ENCODE assay signal across 8 cellular contexts in the genomic region with DNA sequence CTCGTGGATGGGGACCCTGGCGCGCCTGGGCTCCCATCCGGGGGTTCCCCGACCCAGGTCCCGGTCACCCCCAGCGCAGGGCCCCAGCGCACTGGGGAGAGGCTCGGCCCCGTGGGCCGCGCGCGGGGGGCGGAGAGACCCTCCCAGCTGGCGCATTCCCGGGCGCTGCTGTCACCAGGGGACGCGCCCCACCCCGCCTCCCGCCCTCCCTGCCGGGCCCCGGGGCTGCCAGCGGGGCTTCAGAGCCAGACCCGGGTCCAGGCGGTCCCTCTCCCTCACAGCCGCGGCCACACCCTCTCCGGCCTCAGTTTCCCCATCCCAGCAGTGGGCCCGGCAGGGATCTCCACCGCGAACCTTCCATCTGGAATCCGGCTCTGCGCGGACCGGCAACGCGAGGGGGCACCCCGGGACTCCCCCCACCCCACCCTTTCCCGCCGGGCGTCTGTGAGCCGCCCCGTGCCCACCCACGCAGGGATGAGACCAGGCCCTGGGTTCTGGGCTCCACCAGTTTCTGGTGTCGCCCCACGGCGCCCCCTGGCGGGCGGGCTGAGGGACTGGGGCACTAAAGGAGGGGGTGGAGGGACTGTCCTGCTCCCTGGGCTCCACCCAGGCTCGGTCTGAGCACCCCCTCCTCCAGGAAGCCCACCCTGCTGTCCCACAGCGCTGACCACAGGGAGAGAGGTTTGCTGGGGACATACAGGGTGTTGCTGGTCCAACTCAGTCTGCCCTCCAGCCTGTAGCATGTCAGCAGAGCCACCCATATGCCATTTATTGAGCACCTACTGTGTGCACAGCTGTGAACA. TPM values are rescaled to one million over a fixed set of nuclear protein-coding genes. Genes with fewer than 3 reads are reported as not detected.
A peak's percentile ranks its signal among the peaks of the same experiment; 100 is the strongest.
DNase-seq lines count a peak whose midpoint lies in the region; ATAC-seq, FAIRE-seq and TF ChIP-seq lines count a peak whose summit lies in the region.

No MANE protein-coding gene starts in this region.

- H3K9me3 ChIP-seq in A549 = no peaks in the 10 kb centered on the region

- no peak for TF ChIP-seq EP300 in A549 (IDR thresholded peaks at IDR 0.05)

- no peaks in the 10 kb centered on the region for H3K36me3 ChIP-seq in kidney epithelial cell (ENCODE audit: control insufficient read depth, insufficient read depth, low read length)

- TF ChIP-seq CTCF in A549 (IDR thresholded peaks at IDR 0.05) (peak; percentile 70), astrocyte of the spinal cord (IDR thresholded peaks at IDR 0.05; ENCODE audit: low read depth, low read length) (peak; percentile 60), kidney epithelial cell (IDR thresholded peaks at IDR 0.05; ENCODE audit: insufficient read depth, low read length, poor library complexity, severe bottlenecking) (peak; percentile 85)

- in situ Hi-C loops in astrocyte of the spinal cord (cut with HindIII; ENCODE audit: low sequenced_read_pairs) = no loop called here

- H3K4me1 ChIP-seq in A549 = no peaks in the 10 kb centered on the region

- H3K4me2 ChIP-seq in A549 = peak overlapping the region; percentile 98

- FAIRE-seq in A549 (lab: Jason Lieb, UNC) = no peak

- TF ChIP-seq POLR2A in A549 (IDR thresholded peaks at IDR 0.05; ENCODE audit: low read length) = no peak

- H3K27me3 ChIP-seq in kidney epithelial cell (ENCODE audit: control insufficient read depth, insufficient read depth, low read length) = peaks cover 21% of the 10 kb centered on the region

- H3K4me3 ChIP-seq in A549 (peak overlapping the region; percentile 61), astrocyte of the spinal cord (ENCODE audit: low read depth, low read length) (peak overlapping the region; percentile 32), kidney epithelial cell (ENCODE audit: low read depth, low read length) (peak overlapping the region; percentile 45)

- POLR2A ChIA-PET in A549 (lab: Yijun Ruan, JAX) (interaction anchor here (0.6 kb wide), 1 partner anchor 60 kb away, joined by 3 read pairs; no protein-coding TSS in a partner anchor), HEK293T (lab: Yijun Ruan, JAX) (no interaction called here)

- ATAC-seq in A549 (peak; percentile 78 to 83), HG03354 (IDR thresholded peaks at IDR 0.05; ENCODE audit: poor library complexity, severe bottlenecking, unreplicated experiment) (no peak)

- CTCF ChIA-PET in A549 (lab: Yijun Ruan, JAX) = interaction anchor here (0.6 to 1.2 kb wide), 3 partner anchors 14 to 59 kb away, joined by 3 to 6 read pairs (median 3); no protein-coding TSS in a partner anchor
- CTCF ChIA-PET in HEK293T (lab: Yijun Ruan, JAX) = no interaction called here

- DNase-seq in A549 (ENCODE audit: low read depth in 1 of 2, low spot score in 1 of 2) = peak; percentile 39 to 59
- peak; percentile 83 for DNase-seq in HEK293T (ENCODE audit: extremely low spot score)
- peak; percentile 48 to 67 (median 55) for DNase-seq in T-helper 2 cell
- no peak for DNase-seq in astrocyte of the spinal cord (ENCODE audit: low read depth, low spot score)
- no peak for DNase-seq in kidney epithelial cell (ENCODE audit: low read depth)
- DNase-seq in stimulated activated CD4-positive, alpha-beta T cell treated with anti-CD3 and anti-CD28 coated beads, TNF-alpha, amount 100 ng/mL, for 24 hours (ENCODE audit: low read depth in 3 of 3) = peak; percentile 33 to 69 (median 54)
- no peak for DNase-seq in ureter (ENCODE audit: low spot score)

- 2% methylated on average over 12 of the region's 53 CpGs for WGBS in A549 (ENCODE audit: missing lambda C conversion rate)

- H3K27ac ChIP-seq in A549 = peak overlapping the region; percentile 82 to 95

- peak; percentile 31 to 33; a peak in 4 of 5 replicates for TF ChIP-seq RAD21 in A549 (conservative IDR thresholded peaks at IDR 0.05 in 1 of 2, IDR thresholded peaks at IDR 0.05 in 1 of 2)

TF ChIP-seq in A549, 52 proteins besides CTCF, POLR2A, EP300 and RAD21 (continues in another document):
- TF ChIP-seq HDAC2 (IDR thresholded peaks at IDR 0.05) (no peak), SMC3 (IDR thresholded peaks at IDR 0.05) (peak; percentile 33; the same call in 2 of the 3 replicates), ZFP36 (IDR thresholded peaks at IDR 0.05; ENCODE audit: borderline replicate concordance, partially characterized antibody) (peak; percentile 94)
- TF ChIP-seq, protein P1, sequence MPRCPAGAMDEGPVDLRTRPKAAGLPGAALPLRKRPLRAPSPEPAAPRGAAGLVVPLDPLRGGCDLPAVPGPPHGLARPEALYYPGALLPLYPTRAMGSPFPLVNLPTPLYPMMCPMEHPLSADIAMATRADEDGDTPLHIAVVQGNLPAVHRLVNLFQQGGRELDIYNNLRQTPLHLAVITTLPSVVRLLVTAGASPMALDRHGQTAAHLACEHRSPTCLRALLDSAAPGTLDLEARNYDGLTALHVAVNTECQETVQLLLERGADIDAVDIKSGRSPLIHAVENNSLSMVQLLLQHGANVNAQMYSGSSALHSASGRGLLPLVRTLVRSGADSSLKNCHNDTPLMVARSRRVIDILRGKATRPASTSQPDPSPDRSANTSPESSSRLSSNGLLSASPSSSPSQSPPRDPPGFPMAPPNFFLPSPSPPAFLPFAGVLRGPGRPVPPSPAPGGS (IDR thresholded peaks at IDR 0.05) = no peak

TF ChIP-seq in HEK293T, 16 proteins besides CTCF, POLR2A, EP300 and RAD21:
- TF ChIP-seq CTBP1 (IDR thresholded peaks at IDR 0.05; ENCODE audit: borderline replicate concordance) (no peak), ARNT (IDR thresholded peaks at IDR 0.05) (0 out of 2 replicates have a peak, but pooled peaks have one; percentile 18), HDGF (IDR thresholded peaks at IDR 0.05; ENCODE audit: borderline replicate concordance) (no peak), L3MBTL2 (conservative IDR thresholded peaks at IDR 0.05) (no peak)
- TF ChIP-seq, protein P2, sequence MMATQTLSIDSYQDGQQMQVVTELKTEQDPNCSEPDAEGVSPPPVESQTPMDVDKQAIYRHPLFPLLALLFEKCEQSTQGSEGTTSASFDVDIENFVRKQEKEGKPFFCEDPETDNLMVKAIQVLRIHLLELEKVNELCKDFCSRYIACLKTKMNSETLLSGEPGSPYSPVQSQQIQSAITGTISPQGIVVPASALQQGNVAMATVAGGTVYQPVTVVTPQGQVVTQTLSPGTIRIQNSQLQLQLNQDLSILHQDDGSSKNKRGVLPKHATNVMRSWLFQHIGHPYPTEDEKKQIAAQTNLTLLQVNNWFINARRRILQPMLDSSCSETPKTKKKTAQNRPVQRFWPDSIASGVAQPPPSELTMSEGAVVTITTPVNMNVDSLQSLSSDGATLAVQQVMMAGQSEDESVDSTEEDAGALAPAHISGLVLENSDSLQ (IDR thresholded peaks at IDR 0.05) = no peak

RNA-seq across cellular contexts. Expression of a gene that starts 0.9 kb away (rescaled TPM):
- polyA plus RNA-seq in A549 (2011; rRNA removed) = 1.4 and 2.3 TPM in 2 replicates
- 2.9 and 4.8 TPM in 2 replicates for polyA plus RNA-seq in A549 (2012; cell fraction: cytosol; rRNA removed)
- polyA plus RNA-seq in A549 (2012; cell fraction: nucleus; rRNA removed) = 9.4 and 14.0 TPM in 2 replicates
- polyA plus RNA-seq in A549 (2017; fragmentation: RNase III; extraction: RNeasy Plus Mini Kit Qiagen cat#74134 plus additional on column Dnase treatment) = 3.0 to 4.1 TPM (median 3.1 TPM) in 3 replicates
- polyA minus RNA-seq in A549 (2011; rRNA and poly(A)+ RNA removed) = 2.1 and 2.2 TPM in 2 replicates
- 0.58 and 1.8 TPM in 2 replicates for total RNA-seq in kidney epithelial cell
- 12.5 TPM for total RNA-seq in ureter

RNA-seq across cellular contexts. Expression of a gene that starts 10.2 kb away (rescaled TPM):
- polyA plus RNA-seq in A549 (2011; rRNA removed) (not detected in 2 replicates), A549 (2017; fragmentation: RNase III; extraction: RNeasy Plus Mini Kit Qiagen cat#74134 plus additional on column Dnase treatment) (not detected in 3 replicates)
- polyA plus RNA-seq in A549 (2012; cell fraction: cytosol; rRNA removed) = not detected in 2 replicates
- 0.08 and 0.11 TPM in 2 replicates for polyA plus RNA-seq in A549 (2012; cell fraction: nucleus; rRNA removed)
- not detected in 2 replicates for polyA minus RNA-seq in A549 (2011; rRNA and poly(A)+ RNA removed)
- total RNA-seq in kidney epithelial cell (not detected in 2 replicates), ureter (not detected)

RNA-seq across cellular contexts. Expression of a gene that starts 22.7 kb away (rescaled TPM):
- 1.5 and 1.8 TPM in 2 replicates for polyA plus RNA-seq in A549 (2011; rRNA removed)
- polyA plus RNA-seq in A549 (2012; cell fraction: cytosol; rRNA removed) = 2.7 and 4.1 TPM in 2 replicates
- polyA plus RNA-seq in A549 (2012; cell fraction: nucleus; rRNA removed) = 2.5 and 3.1 TPM in 2 replicates
- polyA plus RNA-seq in A549 (2017; fragmentation: RNase III; extraction: RNeasy Plus Mini Kit Qiagen cat#74134 plus additional on column Dnase treatment) = 3.6 to 4.8 TPM (median 4.3 TPM) in 3 replicates
- polyA minus RNA-seq in A549 (2011; rRNA and poly(A)+ RNA removed) = 2.1 and 3.5 TPM in 2 replicates
- 8.7 and 9.7 TPM in 2 replicates for total RNA-seq in kidney epithelial cell
- 50.0 TPM for total RNA-seq in ureter

RNA-seq across cellular contexts. Expression of a gene that starts 23.5 kb away (rescaled TPM):
- polyA plus RNA-seq in A549 (2011; rRNA removed) = 0.76 and 1.0 TPM in 2 replicates
- polyA plus RNA-seq in A549 (2012; cell fraction: cytosol; rRNA removed) = 2.1 and 2.2 TPM in 2 replicates
- polyA plus RNA-seq in A549 (2012; cell fraction: nucleus; rRNA removed) = 17.3 and 28.8 TPM in 2 replicates
- 1.2 to 3.7 TPM (median 2.1 TPM) in 3 replicates for polyA plus RNA-seq in A549 (2017; fragmentation: RNase III; extraction: RNeasy Plus Mini Kit Qiagen cat#74134 plus additional on column Dnase treatment)
- 0.45 and 2.3 TPM in 2 replicates for polyA minus RNA-seq in A549 (2011; rRNA and poly(A)+ RNA removed)
- total RNA-seq in kidney epithelial cell = 1.6 and 5.5 TPM in 2 replicates
- total RNA-seq in ureter = 4.5 TPM

RNA-seq across cellular contexts. Expression of a gene that starts 34.7 kb away (rescaled TPM):
- polyA plus RNA-seq in A549 (2011; rRNA removed) = 6.5 and 8.2 TPM in 2 replicates
- polyA plus RNA-seq in A549 (2012; cell fraction: cytosol; rRNA removed) = 21.1 and 30.9 TPM in 2 replicates
- 25.1 and 28.4 TPM in 2 replicates for polyA plus RNA-seq in A549 (2012; cell fraction: nucleus; rRNA removed)
- 17.1 to 20.7 TPM (median 18.9 TPM) in 3 replicates for polyA plus RNA-seq in A549 (2017; fragmentation: RNase III; extraction: RNeasy Plus Mini Kit Qiagen cat#74134 plus additional on column Dnase treatment)
- 5.0 and 6.4 TPM in 2 replicates for polyA minus RNA-seq in A549 (2011; rRNA and poly(A)+ RNA removed)
- 38.8 and 40.0 TPM in 2 replicates for total RNA-seq in kidney epithelial cell
- total RNA-seq in ureter = 23.9 TPM

Comparison
In these comparisons a context has a peak if more than half of its experiments do, and no peak if none do; other contexts are left out.
1. DNase-seq: peak in A549 (2 of 2), HEK293T (single experiment), T-helper 2 cell (5 of 5) and stimulated activated CD4-positive, alpha-beta T cell treated with anti-CD3 and anti-CD28 coated beads, TNF-alpha, amount 100 ng/mL, for 24 hours (3 of 3); none in astrocyte of the spinal cord (single experiment), kidney epithelial cell (single experiment) and ureter (single experiment).
2. Peak in every context shown above with its lines, with median percentiles within 50 percentile points of each other: H3K4me3 ChIP-seq and CTCF ChIP-seq.